ENCODE assay signal across 8 cellular contexts in genomic region chr19:19405919-19406877, GRCh38. TPM values are rescaled to one million over a fixed set of nuclear protein-coding genes. Genes with fewer than 3 reads are reported as not detected.
A peak's percentile ranks its signal among the peaks of the same experiment; 100 is the strongest.
DNase-seq lines count a peak whose midpoint lies in the region; ATAC-seq and TF ChIP-seq lines count a peak whose summit lies in the region.

No MANE protein-coding gene starts in this region.

- DNase-seq in PC-9 (peak; percentile 23 to 46), heart right ventricle (peak; percentile 58 to 61), progenitor cell of endocrine pancreas (ENCODE audit: low spot score, unreplicated experiment) (peak; percentile 38), NCI-H2029 treated with DMSO at 0.1 percent for 48 hours (lab: John Stamatoyannopoulos, UW) (no peak), mesenteric fat pad (ENCODE audit: low spot score) (no peak)
- peak; percentile 69 for DNase-seq in activated naive CD4-positive, alpha-beta T cell treated with Interleukin-2 at 50 U/mL for 16 hours

- H3K4me3 Mint-ChIP-seq in progenitor cell of endocrine pancreas (ENCODE audit: low read depth): peak overlapping the region; percentile 97

- no peaks in the 10 kb centered on the region for H3K9me2 ChIP-seq in PC-9 (ENCODE audit: insufficient read depth)

- H3K79me2 ChIP-seq in PC-9 (ENCODE audit: low read depth): peaks cover 83% of the 10 kb centered on the region

- intact Hi-C loops in PC-9 (cut with micrococcal nuclease; ENCODE audit: unreplicated experiment): loop anchor here (1.0 kb wide), 2 partner anchors 21 to 41 kb away; no protein-coding TSS in a partner anchor
- intact Hi-C loops in heart right ventricle (cut with DNase I): loop anchor here in 7 of 10 donors (1.0 to 10.0 kb wide), 9 partner anchors 19 to 81 kb away; no protein-coding TSS in a partner anchor

- H3K9me3 ChIP-seq in PC-9 (ENCODE audit: insufficient read depth, low read depth) (no peaks in the 10 kb centered on the region), heart right ventricle (no peaks in the 10 kb centered on the region)

- ATAC-seq in GM18498 (IDR thresholded peaks at IDR 0.05; ENCODE audit: unreplicated experiment) (peak; percentile 33), HG03039 (IDR thresholded peaks at IDR 0.05; ENCODE audit: unreplicated experiment) (peak; percentile 27), heart right ventricle (peak; percentile 2 to 38 (median 22))

- H4K20me1 ChIP-seq in PC-9 (ENCODE audit: insufficient read depth): peaks cover 51% of the 10 kb centered on the region

- no peaks in the 10 kb centered on the region for H3K36me3 Mint-ChIP-seq in progenitor cell of endocrine pancreas (ENCODE audit: insufficient read depth)

- H3K4me1 ChIP-seq in PC-9 (replicated peaks; ENCODE audit: insufficient read depth): peaks cover 68% of the 10 kb centered on the region
- peaks cover 19 to 77% (median 52%) of the 10 kb centered on the region in 9 donors for H3K4me1 ChIP-seq in heart right ventricle

- H3K27ac ChIP-seq in PC-9 (peak overlapping the region; percentile 41), heart right ventricle (peak overlapping the region; percentile 72 to 95 (median 88))

- peaks cover 74% of the 10 kb centered on the region for H3F3A ChIP-seq in PC-9 (ENCODE audit: insufficient read depth, low read depth)

- no peaks in the 10 kb centered on the region for H3K27me3 ChIP-seq in PC-9 (ENCODE audit: insufficient read depth, low read depth)
- H3K27me3 ChIP-seq in heart right ventricle: no peaks in the 10 kb centered on the region

- H2AFZ ChIP-seq in PC-9: peak overlapping the region; percentile 72; the same call in 1 of the 2 replicates

- CTCF ChIA-PET in PC-9 (lab: Charles Lee): interaction anchor here (0.6 to 1.5 kb wide), 4 partner anchors 33 to 181 kb away, joined by 3 to 5 read pairs (median 4); no protein-coding TSS in a partner anchor

- no peaks in the 10 kb centered on the region for H3K27me3 Mint-ChIP-seq in progenitor cell of endocrine pancreas

- TF ChIP-seq CTCF in PC-9 (conservative IDR thresholded peaks at IDR 0.05) (no peak), heart right ventricle (IDR thresholded peaks at IDR 0.05) (no peak), progenitor cell of endocrine pancreas (IDR thresholded peaks at IDR 0.05; ENCODE audit: unreplicated experiment) (no peak)

- H3K9me3 Mint-ChIP-seq in progenitor cell of endocrine pancreas (ENCODE audit: low read depth): no peaks in the 10 kb centered on the region

- H3K36me3 ChIP-seq in PC-9 (ENCODE audit: low read depth): no peaks in the 10 kb centered on the region
- peaks cover 0 to 1% (median 0%) of the 10 kb centered on the region in 9 donors for H3K36me3 ChIP-seq in heart right ventricle

- H3K4me1 Mint-ChIP-seq in progenitor cell of endocrine pancreas (ENCODE audit: low read depth): peaks cover 44% of the 10 kb centered on the region

- H3K27ac Mint-ChIP-seq in progenitor cell of endocrine pancreas: peak overlapping the region; percentile 98

- peak overlapping the region; percentile 95 for H3K4me2 ChIP-seq in PC-9

- H3K4me3 ChIP-seq in PC-9 (peak overlapping the region; percentile 92), heart right ventricle (peak overlapping the region; percentile 80 to 98 (median 92))

- BruUV-seq in PC-9 (replicated peaks; lab: Mats Ljungman, UMichigan): no TSS peak

- POLR2A ChIA-PET in PC-9 (lab: Charles Lee; ENCODE audit: unreplicated experiment): interaction anchor here (2.1 kb wide), 1 partner anchor 29 kb away, joined by 9 read pairs; no protein-coding TSS in a partner anchor

- WGBS in heart right ventricle, 2 donors: 0 to 1% methylated on average over 73 to 96 of the region's 96 CpGs

RNA-seq across cellular contexts. Expression of gene GATAD2A, which starts 0.7 kb away (rescaled TPM):
- total RNA-seq in PC-9 (2021) (97.8 and 129 TPM in 2 replicates), heart right ventricle (10 to 100 TPM; 22.1 to 48.5 (median 26.0) TPM), progenitor cell of endocrine pancreas (91.0 and 98.7 TPM in 2 replicates), mesenteric fat pad (98.9 TPM)
- polyA plus RNA-seq in heart right ventricle: 10 to 100 TPM in 1 of 2 donors, 1 to 10 TPM in 1; 7.5 to 13.3 TPM

Comparison
In these comparisons a context has a peak if more than half of its experiments do, and no peak if none do; other contexts are left out.
1. DNase-seq: peak in PC-9 (2 of 2), activated naive CD4-positive, alpha-beta T cell treated with Interleukin-2 at 50 U/mL for 16 hours (single experiment), heart right ventricle (2 of 2) and progenitor cell of endocrine pancreas (single experiment); none in NCI-H2029 treated with DMSO at 0.1 percent for 48 hours (single experiment) and mesenteric fat pad (single experiment).
2. Peak in every context shown above with its lines, with median percentiles within 50 percentile points of each other: ATAC-seq.